16 cellular contexts compared by ENCODE assay signal in the genomic region with DNA sequence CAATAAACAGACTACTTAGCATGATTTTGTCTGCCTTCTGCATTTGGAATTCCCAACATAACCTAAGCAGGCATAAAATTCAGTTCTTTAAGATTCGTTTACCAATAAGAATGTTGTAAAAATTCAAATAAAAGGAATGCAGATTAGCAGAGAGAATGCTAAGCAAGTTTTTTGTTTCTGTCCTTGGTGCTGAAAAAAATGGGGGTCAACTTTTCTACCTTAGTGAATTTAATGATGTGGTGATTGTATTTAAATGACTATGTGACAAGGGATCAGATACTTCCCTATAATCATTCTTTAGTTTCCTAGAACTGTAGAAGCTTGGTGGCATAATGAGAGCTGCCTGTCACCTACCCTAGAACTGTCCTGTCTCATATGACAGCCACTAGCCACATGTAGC.
DNase-seq lines count a peak whose midpoint lies in the region; ATAC-seq and TF ChIP-seq lines count a peak whose summit lies in the region.
"Had no signal": no experiment of that assay in that cellular context is flagged by ENCODE, and none has a peak within 500 bp of the region (broad histone marks: within the 10 kb centered on the region; RNA-seq: fewer than 3 reads in every experiment).

No MANE protein-coding gene starts in this region.

- H3K36me3 ChIP-seq in HEK293 (ENCODE audit: control insufficient read depth in 2 of 2, insufficient read depth in 1 of 2, low read length in 2 of 2): no peaks in the 10 kb centered on the region
- H3K36me3 ChIP-seq: BLaER1 had no signal

- no peak overlapping the region for H3K27ac Mint-ChIP-seq in natural killer cell
- H3K27ac Mint-ChIP-seq: CD4-positive, alpha-beta memory T cell had no signal

- H3K9me3 ChIP-seq in HEK293 (ENCODE audit: control insufficient read depth, insufficient read depth, low read depth, low read length): no peaks in the 10 kb centered on the region
- H3K9me3 ChIP-seq: BLaER1 had no signal

- intact Hi-C loops in natural killer cell (cut with micrococcal nuclease): no loop called here

- no peak overlapping the region for H3K27ac ChIP-seq in HEK293 (ENCODE audit: extremely low read depth, low read depth, low read length)
- H3K27ac ChIP-seq: BLaER1, GM23248 had no signal

- CTCF ChIA-PET in HEK293 (lab: Yijun Ruan, JAX): no interaction called here

- no peaks in the 10 kb centered on the region for H3K4me1 Mint-ChIP-seq in natural killer cell
- H3K4me1 Mint-ChIP-seq: CD14-positive monocyte; CD4-positive, alpha-beta memory T cell had no signal

- H3K4me1 ChIP-seq in HEK293 (ENCODE audit: control insufficient read depth, insufficient read depth, low read length): no peaks in the 10 kb centered on the region
- H3K4me1 ChIP-seq: BLaER1 had no signal

- POLR2A ChIA-PET in HEK293 (lab: Yijun Ruan, JAX): no interaction called here

- H3K27me3 Mint-ChIP-seq in natural killer cell (ENCODE audit: low read depth in 2 of 2): no peaks in the 10 kb centered on the region
- H3K27me3 Mint-ChIP-seq: CD4-positive, alpha-beta memory T cell had no signal

- no peaks in the 10 kb centered on the region for H3K36me3 Mint-ChIP-seq in natural killer cell
- H3K36me3 Mint-ChIP-seq: CD14-positive monocyte had no signal

- no peak for TF ChIP-seq CTCF in HEK293 (tag by site-specific recombination; IDR thresholded peaks at IDR 0.05)
- TF ChIP-seq CTCF in natural killer cell (IDR thresholded peaks at IDR 0.05): no peak

- DNase-seq in OCI-M1 (lab: John Stamatoyannopoulos, UW) (peak; percentile 1), left kidney (ENCODE audit: low read depth, low spot score) (peak; percentile 63), natural killer cell (no peak)
- no peak for DNase-seq in activated T-cell treated with anti-CD3 and anti-CD28 coated beads, Interleukin-2, amount 50 U/mL, for 48 hours
- DNase-seq: CD4-positive, alpha-beta memory T cell; DMS153; DMS79; GDM1; GM23248; Karpas-422 had no signal

- H3K9me3 Mint-ChIP-seq in natural killer cell: peaks cover 7 to 13% of the 10 kb centered on the region in 2 donors

- ATAC-seq in HG02970 (IDR thresholded peaks at IDR 0.05; ENCODE audit: low FRiP score, unreplicated experiment) (no peak), GM19023 (IDR thresholded peaks at IDR 0.05; ENCODE audit: unreplicated experiment) (no peak), natural killer cell (no peak)
- ATAC-seq: HCT116 had no signal

- H3K4me3 ChIP-seq in HEK293 (ENCODE audit: low read depth, low read length): no peak overlapping the region
- H3K4me3 ChIP-seq: BLaER1, GM23248 had no signal

- H3K4me3 Mint-ChIP-seq in natural killer cell: no peak overlapping the region
- H3K4me3 Mint-ChIP-seq: CD14-positive monocyte; CD4-positive, alpha-beta memory T cell had no signal

TF ChIP-seq in HEK293, 187 proteins besides CTCF, POLR2A, EP300 and RAD21:
- TF ChIP-seq, protein P1, sequence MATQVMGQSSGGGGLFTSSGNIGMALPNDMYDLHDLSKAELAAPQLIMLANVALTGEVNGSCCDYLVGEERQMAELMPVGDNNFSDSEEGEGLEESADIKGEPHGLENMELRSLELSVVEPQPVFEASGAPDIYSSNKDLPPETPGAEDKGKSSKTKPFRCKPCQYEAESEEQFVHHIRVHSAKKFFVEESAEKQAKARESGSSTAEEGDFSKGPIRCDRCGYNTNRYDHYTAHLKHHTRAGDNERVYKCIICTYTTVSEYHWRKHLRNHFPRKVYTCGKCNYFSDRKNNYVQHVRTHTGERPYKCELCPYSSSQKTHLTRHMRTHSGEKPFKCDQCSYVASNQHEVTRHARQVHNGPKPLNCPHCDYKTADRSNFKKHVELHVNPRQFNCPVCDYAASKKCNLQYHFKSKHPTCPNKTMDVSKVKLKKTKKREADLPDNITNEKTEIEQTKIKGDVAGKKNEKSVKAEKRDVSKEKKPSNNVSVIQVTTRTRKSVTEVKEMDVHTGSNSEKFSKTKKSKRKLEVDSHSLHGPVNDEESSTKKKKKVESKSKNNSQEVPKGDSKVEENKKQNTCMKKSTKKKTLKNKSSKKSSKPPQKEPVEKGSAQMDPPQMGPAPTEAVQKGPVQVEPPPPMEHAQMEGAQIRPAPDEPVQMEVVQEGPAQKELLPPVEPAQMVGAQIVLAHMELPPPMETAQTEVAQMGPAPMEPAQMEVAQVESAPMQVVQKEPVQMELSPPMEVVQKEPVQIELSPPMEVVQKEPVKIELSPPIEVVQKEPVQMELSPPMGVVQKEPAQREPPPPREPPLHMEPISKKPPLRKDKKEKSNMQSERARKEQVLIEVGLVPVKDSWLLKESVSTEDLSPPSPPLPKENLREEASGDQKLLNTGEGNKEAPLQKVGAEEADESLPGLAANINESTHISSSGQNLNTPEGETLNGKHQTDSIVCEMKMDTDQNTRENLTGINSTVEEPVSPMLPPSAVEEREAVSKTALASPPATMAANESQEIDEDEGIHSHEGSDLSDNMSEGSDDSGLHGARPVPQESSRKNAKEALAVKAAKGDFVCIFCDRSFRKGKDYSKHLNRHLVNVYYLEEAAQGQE (tag by site-specific recombination; IDR thresholded peaks at IDR 0.05): peak; percentile 77
- TF ChIP-seq, protein P2, sequence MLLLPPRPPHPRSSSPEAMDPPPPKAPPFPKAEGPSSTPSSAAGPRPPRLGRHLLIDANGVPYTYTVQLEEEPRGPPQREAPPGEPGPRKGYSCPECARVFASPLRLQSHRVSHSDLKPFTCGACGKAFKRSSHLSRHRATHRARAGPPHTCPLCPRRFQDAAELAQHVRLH (tag by site-specific recombination; IDR thresholded peaks at IDR 0.05): no peak

Comparison
In these comparisons a context has a peak if more than half of its experiments do, and no peak if none do; other contexts are left out.
1. DNase-seq: peak in OCI-M1 (single experiment) and left kidney (single experiment); none in activated T-cell treated with anti-CD3 and anti-CD28 coated beads, Interleukin-2, amount 50 U/mL, for 48 hours (0 of 2) and natural killer cell (single experiment).